8 cellular contexts compared by ENCODE assay signal in the genomic region with DNA sequence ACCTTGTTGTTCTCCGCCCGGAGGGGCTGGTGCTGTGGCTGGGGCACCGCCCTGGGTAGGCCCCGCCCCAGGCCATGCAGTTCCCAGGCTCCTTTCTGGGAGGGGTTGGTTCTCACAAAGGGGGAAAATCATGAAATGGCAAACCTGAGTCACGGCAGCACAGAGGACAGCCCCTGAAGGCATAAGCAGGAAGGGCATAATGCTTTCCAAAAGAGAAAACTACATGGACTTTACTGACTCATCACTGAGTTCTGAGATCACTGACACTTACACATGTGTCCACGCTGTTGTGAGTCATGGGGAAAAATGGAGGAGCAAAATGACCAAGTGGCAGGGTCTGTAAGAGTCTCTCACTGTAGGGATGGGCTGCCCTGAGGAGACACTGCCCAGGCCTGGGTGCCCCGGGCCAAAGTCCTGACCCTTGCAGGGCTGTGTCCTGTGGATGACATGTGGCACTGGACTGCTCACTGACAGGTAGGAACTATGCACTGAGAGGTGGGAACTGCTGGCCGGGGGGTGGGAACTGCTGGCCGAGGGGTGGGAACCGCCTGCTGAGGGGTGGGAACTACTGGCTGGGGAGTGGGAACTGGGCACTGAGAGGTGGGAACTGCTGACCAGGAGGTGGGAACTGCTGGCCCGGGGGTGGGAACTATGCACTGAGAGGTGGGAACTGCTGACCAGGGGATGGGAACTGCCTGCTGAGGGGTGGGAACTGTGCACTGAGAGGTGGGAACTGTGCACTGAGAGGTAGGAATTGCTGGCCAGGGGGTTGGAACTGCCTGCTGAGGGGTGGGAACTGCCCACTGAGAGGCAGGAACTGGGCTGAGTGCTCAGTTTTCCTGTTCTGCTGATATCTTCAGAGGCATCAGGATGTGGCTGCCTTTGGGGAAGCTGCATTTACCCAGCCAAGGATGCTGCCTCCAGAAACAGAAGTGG.
DNase-seq lines count a peak whose midpoint lies in the region; ATAC-seq and TF ChIP-seq lines count a peak whose summit lies in the region.

No MANE protein-coding gene starts in this region.

- H2AK5ac ChIP-seq in IMR-90 (ENCODE audit: low read depth, low read length) = peak overlapping the region; percentile 98

- H3K23ac ChIP-seq in IMR-90 (ENCODE audit: low read depth, low read length) = peak overlapping the region; percentile 89; the same call in 1 of the 2 replicates

- DNase-seq in AG09309 (ENCODE audit: low read depth) (peak; percentile 99), IMR-90 (peak; percentile 99), mammary epithelial cell (peak; percentile 95), mucosa of descending colon (peak in 1 of 3 donors; percentile 17), GM20000 (ENCODE audit: low spot score) (no peak), SK-N-DZ (ENCODE audit: low spot score) (no peak)

- H2BK120ac ChIP-seq in IMR-90 (ENCODE audit: low read depth, low read length) = peak overlapping the region; percentile 98

- peak overlapping the region; percentile 97 for H3K14ac ChIP-seq in IMR-90 (replicated peaks; ENCODE audit: low read depth, low read length)

- TF ChIP-seq POLR2A in IMR-90 (IDR thresholded peaks at IDR 0.05; ENCODE audit: low read depth, low read length) = peak; percentile 50

- H3K27ac ChIP-seq in IMR-90 (ENCODE audit: insufficient read depth, low read length) (peak overlapping the region; percentile 88), mammary epithelial cell (ENCODE audit: insufficient read depth, low read depth, low read length) (peak overlapping the region; percentile 43)

- H2BK15ac ChIP-seq in IMR-90 (ENCODE audit: low read depth, low read length) = peak overlapping the region; percentile 93

- in situ Hi-C loops in IMR-90 (cut with MboI; ENCODE audit: low sequenced_read_pairs) = no loop called here
- in situ Hi-C loops in mammary epithelial cell (cut with MboI; ENCODE audit: low sequenced_read_pairs in 2 of 2) = no loop called here

- H3K56ac ChIP-seq in IMR-90 (ENCODE audit: extremely low read depth, insufficient read depth, low read length) = peak overlapping the region; percentile 41

- peak overlapping the region; percentile 98 for H2AK9ac ChIP-seq in IMR-90 (replicated peaks; ENCODE audit: low read depth, low read length, poor library complexity)

- H2AFZ ChIP-seq in IMR-90 (replicated peaks; ENCODE audit: low read length, poor library complexity) (peak overlapping the region; percentile 93), mammary epithelial cell (ENCODE audit: low read depth, low read length) (peak overlapping the region; percentile 70)

- H3K4me1 ChIP-seq in IMR-90 (ENCODE audit: control insufficient read depth, insufficient read depth, low read length) = peaks cover 48% of the 10 kb centered on the region
- H3K4me1 ChIP-seq in mammary epithelial cell (ENCODE audit: insufficient read depth, low read length) = peaks cover 24% of the 10 kb centered on the region
- no peaks in the 10 kb centered on the region for H3K4me1 ChIP-seq in mucosa of descending colon (ENCODE audit: low read depth)

- H3K4me2 ChIP-seq in IMR-90 (ENCODE audit: low read depth, low read length) (peak overlapping the region; percentile 19; the same call in 1 of the 2 replicates), mammary epithelial cell (ENCODE audit: insufficient read depth, low read depth, low read length) (peak overlapping the region; percentile 6)

- 83% methylated on average over 2 of the region's 11 CpGs; no CpG with 5 or more reads in 1 of the 2 experiments for WGBS in IMR-90 (ENCODE audit: extremely low coverage in 2 of 2, insufficient read length in 1 of 2), 2 experiments
- 40% methylated on average over 7 of the region's 11 CpGs for WGBS in mammary epithelial cell (ENCODE audit: low coverage, missing lambda C conversion rate)

- H3K9me3 ChIP-seq in IMR-90 (ENCODE audit: control insufficient read depth, insufficient read depth, low read length) (no peaks in the 10 kb centered on the region), mammary epithelial cell (replicated peaks; ENCODE audit: insufficient read depth, low read length) (no peaks in the 10 kb centered on the region), mucosa of descending colon (no peaks in the 10 kb centered on the region)

- CTCF ChIA-PET in IMR-90 (lab: Yijun Ruan, JAX) (no interaction called here), mammary epithelial cell (lab: Charles Lee; ENCODE audit: low non-redundant PET) (no interaction called here)

- no peaks in the 10 kb centered on the region for H3K27me3 ChIP-seq in IMR-90 (ENCODE audit: control insufficient read depth, insufficient read depth, low read length)
- no peaks in the 10 kb centered on the region for H3K27me3 ChIP-seq in mammary epithelial cell (ENCODE audit: insufficient read depth, low read length)

- H3K79me2 ChIP-seq in mammary epithelial cell (ENCODE audit: insufficient read depth, low read length) = no peaks in the 10 kb centered on the region

- H3K4me3 ChIP-seq in AG09309 (ENCODE audit: control insufficient read depth, low read depth, low read length) = peak overlapping the region; percentile 65
- no peak overlapping the region for H3K4me3 ChIP-seq in IMR-90 (ENCODE audit: insufficient read depth, low read depth, low read length)
- H3K4me3 ChIP-seq in mammary epithelial cell (replicated peaks in 1 of 3; ENCODE audit: insufficient read depth in 1 of 3, low read depth in 2 of 3, low read length in 3 of 3) = no peak overlapping the region
- no peak overlapping the region for H3K4me3 ChIP-seq in mucosa of descending colon

- peak overlapping the region; percentile 98 for H2BK20ac ChIP-seq in IMR-90 (ENCODE audit: low read depth, low read length)

- H4K8ac ChIP-seq in IMR-90 (ENCODE audit: low read depth in 2 of 2, low read length in 2 of 2) = peak overlapping the region; percentile 82 to 95

- H3K9ac ChIP-seq in IMR-90 (ENCODE audit: low read depth, low read length) = 0 out of 2 replicates have a peak overlapping the region, but pooled peaks have one; percentile 13
- no peak overlapping the region for H3K9ac ChIP-seq in mammary epithelial cell (ENCODE audit: insufficient read depth, low read length)

- H3K18ac ChIP-seq in IMR-90 (ENCODE audit: low read depth, low read length) = peak overlapping the region; percentile 89

- dilution Hi-C loops in IMR-90 (cut with HindIII; ENCODE audit: low sequenced_read_pairs, unreplicated experiment) = no loop called here
- dilution Hi-C loops in mammary epithelial cell (cut with HindIII; ENCODE audit: low sequenced_read_pairs) = no loop called here

- H3K36me3 ChIP-seq in IMR-90 (ENCODE audit: control insufficient read depth, insufficient read depth, low read length) = no peaks in the 10 kb centered on the region
- no peaks in the 10 kb centered on the region for H3K36me3 ChIP-seq in mammary epithelial cell (ENCODE audit: insufficient read depth, low read length)
- H3K36me3 ChIP-seq in mucosa of descending colon (ENCODE audit: low read depth) = no peaks in the 10 kb centered on the region

- peak; percentile 81 for ATAC-seq in IMR-90 (ENCODE audit: low read depth)
- ATAC-seq in mucosa of descending colon = peak; percentile 48
- ATAC-seq in HG03159 (IDR thresholded peaks at IDR 0.05; ENCODE audit: unreplicated experiment) = no peak
- ATAC-seq in HG03378 (IDR thresholded peaks at IDR 0.05; ENCODE audit: unreplicated experiment) = no peak

- no TSS peak for BruUV-seq in IMR-90 (replicated peaks; lab: Mats Ljungman, UMichigan)
- no TSS peak for BruUV-seq in mammary epithelial cell (replicated peaks; lab: Mats Ljungman, UMichigan)

- peaks cover 10 to 43% of the 10 kb centered on the region in 2 experiments for H3K79me1 ChIP-seq in IMR-90 (ENCODE audit: low read depth in 1 of 2, low read length in 2 of 2)

- H4K20me1 ChIP-seq in IMR-90 (ENCODE audit: insufficient read depth, low read length) = no peaks in the 10 kb centered on the region
- H4K20me1 ChIP-seq in mammary epithelial cell (ENCODE audit: insufficient read depth, low read length) = no peaks in the 10 kb centered on the region

- peaks cover 18% of the 10 kb centered on the region for H3K9me1 ChIP-seq in IMR-90 (ENCODE audit: insufficient read depth, low read length)

- peak overlapping the region; percentile 99 for H2BK5ac ChIP-seq in IMR-90 (ENCODE audit: low read depth, low read length, poor library complexity, severe bottlenecking)

- H4K91ac ChIP-seq in IMR-90 (ENCODE audit: insufficient read depth, low read depth, low read length) = peak overlapping the region; percentile 99

- peak; percentile 38; the same call in 1 of the 2 replicates for TF ChIP-seq RAD21 in IMR-90 (IDR thresholded peaks at IDR 0.05; ENCODE audit: low read length)

- H3K4ac ChIP-seq in IMR-90 (ENCODE audit: low read depth, low read length) = peak overlapping the region; percentile 99

- H4K5ac ChIP-seq in IMR-90 (ENCODE audit: low read depth, low read length) = peak overlapping the region; percentile 91

- intact Hi-C loops in IMR-90 (cut with micrococcal nuclease) = no loop called here
- intact Hi-C loops in mammary epithelial cell (cut with micrococcal nuclease) = loop anchor here (1.0 kb wide), 2 partner anchors 50 to 163 kb away; no protein-coding TSS in a partner anchor
- intact Hi-C loops in mucosa of descending colon (cut with DNase I, micrococcal nuclease) = no loop called here

- no peak for TF ChIP-seq CTCF in AG09309 (IDR thresholded peaks at IDR 0.05; ENCODE audit: control insufficient read depth, insufficient read depth, low read depth, low read length, missing control alignments)
- TF ChIP-seq CTCF in IMR-90 (conservative IDR thresholded peaks at IDR 0.05; ENCODE audit: low read depth, low read length) = 0 out of 2 replicates have a peak, but pooled peaks have one; percentile 4
- no peak for TF ChIP-seq CTCF in mammary epithelial cell (conservative IDR thresholded peaks at IDR 0.05 in 1 of 2, IDR thresholded peaks at IDR 0.05 in 1 of 2; ENCODE audit: extremely low read depth in 1 of 2, insufficient read depth in 1 of 2, low read depth in 1 of 2, low read length in 2 of 2)
- TF ChIP-seq CTCF in mucosa of descending colon (IDR thresholded peaks at IDR 0.05) = no peak
- TF ChIP-seq CTCF in GM20000 (IDR thresholded peaks at IDR 0.05; ENCODE audit: extremely low read depth, missing control alignments) = no peak

- POLR2A ChIA-PET in IMR-90 (lab: Charles Lee; ENCODE audit: unreplicated experiment) = no interaction called here

TF ChIP-seq in IMR-90, 13 proteins besides CTCF, POLR2A, EP300 and RAD21 (continues in another document):
- TF ChIP-seq, protein P1, sequence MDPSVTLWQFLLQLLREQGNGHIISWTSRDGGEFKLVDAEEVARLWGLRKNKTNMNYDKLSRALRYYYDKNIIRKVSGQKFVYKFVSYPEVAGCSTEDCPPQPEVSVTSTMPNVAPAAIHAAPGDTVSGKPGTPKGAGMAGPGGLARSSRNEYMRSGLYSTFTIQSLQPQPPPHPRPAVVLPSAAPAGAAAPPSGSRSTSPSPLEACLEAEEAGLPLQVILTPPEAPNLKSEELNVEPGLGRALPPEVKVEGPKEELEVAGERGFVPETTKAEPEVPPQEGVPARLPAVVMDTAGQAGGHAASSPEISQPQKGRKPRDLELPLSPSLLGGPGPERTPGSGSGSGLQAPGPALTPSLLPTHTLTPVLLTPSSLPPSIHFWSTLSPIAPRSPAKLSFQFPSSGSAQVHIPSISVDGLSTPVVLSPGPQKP (IDR thresholded peaks at IDR 0.05; ENCODE audit: borderline replicate concordance, low read depth, low read length) = no peak
- peak; percentile 82; the same call in 1 of the 2 replicates for TF ChIP-seq MXI1 (IDR thresholded peaks at IDR 0.05; ENCODE audit: borderline replicate concordance, low read depth, low read length)
- peak; percentile 65; the same call in 1 of the 2 replicates for TF ChIP-seq MAZ (IDR thresholded peaks at IDR 0.05; ENCODE audit: borderline replicate concordance, low read depth, low read length)

Comparison
In these comparisons a context has a peak if more than half of its experiments do, and no peak if none do; other contexts are left out.
1. DNase-seq: peak in AG09309 (single experiment), IMR-90 (single experiment) and mammary epithelial cell (single experiment); none in GM20000 (single experiment) and SK-N-DZ (single experiment).
2. ATAC-seq: peak in IMR-90 (single experiment) and mucosa of descending colon (single experiment); none in HG03159 (single experiment) and HG03378 (single experiment).